ENCODE assay signal across 17 cellular contexts in genomic region chr10:50471583-50471975, GRCh38.
"Had no signal": no experiment of that assay in that cellular context is flagged by ENCODE, and none has a peak within 500 bp of the region (broad histone marks: within the 10 kb centered on the region; RNA-seq: fewer than 3 reads in every experiment).

No MANE protein-coding gene starts in this region.

- H3K27me3 Mint-ChIP-seq: activated CD4-positive, alpha-beta T cell treated with anti-CD3 and anti-CD28 coated beads, Interleukin-2, amount 10 ng/mL, durations not matched to agents 24 days and 14 days; natural killer cell treated with Interleukin-12 subunit alpha and Interleukin-12 subunit beta and Interleukin-15 and Interleukin-18, amount 100 ng/mL, for 72 hours had no signal

- DNase-seq: activated CD4-positive, alpha-beta T cell treated with anti-CD3 and anti-CD28 coated beads, Interleukin-2, amount 10 ng/mL, durations not matched to agents 24 days and 14 days; activated CD4-positive, CD25-positive, alpha-beta regulatory T cell; activated CD8-positive, alpha-beta memory T cell treated with anti-CD3 and anti-CD28 coated beads, Interleukin-2, amount 50 U/mL, for 48 hours; activated T-cell treated with anti-CD3 and anti-CD28 coated beads, Interleukin-2, amount 50 U/mL, for 72 hours; dorsolateral prefrontal cortex; erythroblast; left ventricle myocardium superior; mesenchymal stem cell; occipital lobe; right cardiac atrium; stimulated activated CD4-positive, alpha-beta T cell treated with anti-CD3 and anti-CD28 coated beads, Interleukin-4, amount 100 ng/mL, for 4 hours; stimulated activated CD8-positive, alpha-beta memory T cell treated with anti-CD3 and anti-CD28 coated beads, Interleukin-4, amount 100 ng/mL, for 48 hours; stimulated activated naive CD4-positive, alpha-beta T cell treated with Interleukin-2 at 50 U/mL for 16 hours; substantia nigra had no signal

- H3K4me3 ChIP-seq: ascending aorta, dorsolateral prefrontal cortex, prostate gland had no signal

- H3K27ac ChIP-seq: ascending aorta had no signal

- H3K9me3 ChIP-seq: ascending aorta, prostate gland had no signal

- H3K27ac Mint-ChIP-seq: activated CD4-positive, alpha-beta T cell treated with anti-CD3 and anti-CD28 coated beads, Interleukin-2, amount 10 ng/mL, durations not matched to agents 24 days and 14 days; activated T-cell treated with anti-CD3 and anti-CD28 coated beads, Interleukin-2, amount 50 U/mL, for 72 hours had no signal

- H3K36me3 Mint-ChIP-seq: natural killer cell treated with Interleukin-12 subunit alpha and Interleukin-12 subunit beta and Interleukin-15 and Interleukin-18, amount 100 ng/mL, for 72 hours had no signal

- H3K4me3 Mint-ChIP-seq: activated CD4-positive, alpha-beta T cell treated with anti-CD3 and anti-CD28 coated beads, Interleukin-2, amount 10 ng/mL, durations not matched to agents 24 days and 14 days; activated T-cell treated with anti-CD3 and anti-CD28 coated beads, Interleukin-2, amount 50 U/mL, for 72 hours; natural killer cell treated with Interleukin-12 subunit alpha and Interleukin-12 subunit beta and Interleukin-15 and Interleukin-18, amount 100 ng/mL, for 72 hours had no signal

- ATAC-seq: activated T-cell treated with anti-CD3 and anti-CD28 coated beads, Interleukin-2, amount 50 U/mL, for 72 hours; left ventricle myocardium superior; natural killer cell treated with Interleukin-12 subunit alpha and Interleukin-12 subunit beta and Interleukin-15 and Interleukin-18, amount 100 ng/mL, for 72 hours; right cardiac atrium had no signal

- H3K27me3 ChIP-seq: ascending aorta, dorsolateral prefrontal cortex had no signal

- H3K9me3 Mint-ChIP-seq: activated CD4-positive, alpha-beta T cell treated with anti-CD3 and anti-CD28 coated beads, Interleukin-2, amount 10 ng/mL, durations not matched to agents 24 days and 14 days; activated T-cell treated with anti-CD3 and anti-CD28 coated beads, Interleukin-2, amount 50 U/mL, for 72 hours; natural killer cell treated with Interleukin-12 subunit alpha and Interleukin-12 subunit beta and Interleukin-15 and Interleukin-18, amount 100 ng/mL, for 72 hours had no signal

- H3K36me3 ChIP-seq: ascending aorta, prostate gland had no signal
